1 cellular context compared by ENCODE assay signal in the genomic region with DNA sequence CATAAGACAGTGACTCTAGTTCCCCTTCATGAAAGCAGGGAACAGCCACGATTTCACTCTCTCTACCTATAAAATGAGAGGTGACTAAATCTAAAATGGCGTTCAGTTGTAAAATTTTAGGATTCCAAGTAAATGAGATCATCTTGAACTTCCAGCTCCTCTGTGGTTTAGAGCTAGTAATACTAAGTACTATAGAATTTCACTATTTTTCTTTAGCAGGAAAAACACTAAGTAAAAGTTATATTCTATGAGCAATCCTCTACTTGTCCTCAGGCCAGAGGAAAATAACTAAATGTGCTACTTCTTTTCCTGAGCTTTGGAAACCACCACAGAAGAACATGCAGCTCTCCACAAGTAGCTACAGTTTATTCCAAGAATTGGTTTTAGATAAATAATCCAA.
TF ChIP-seq lines count a peak whose summit lies in the region.

No MANE protein-coding gene starts in this region.

TF ChIP-seq in HCT116, 20 proteins besides CTCF, POLR2A, EP300 and RAD21:
- TF ChIP-seq ZFX (IDR thresholded peaks at IDR 0.05) (no peak), SIN3A (IDR thresholded peaks at IDR 0.05; ENCODE audit: low read depth) (no peak), SP1 (IDR thresholded peaks at IDR 0.05; ENCODE audit: low read depth) (no peak), EZH2phosphoT487 (IDR thresholded peaks at IDR 0.05; ENCODE audit: borderline replicate concordance) (no peak), CEBPB (IDR thresholded peaks at IDR 0.05; ENCODE audit: low read depth) (no peak), EGR1 (IDR thresholded peaks at IDR 0.05; ENCODE audit: low read depth) (no peak), SRF (IDR thresholded peaks at IDR 0.05; ENCODE audit: low read depth) (no peak), EZH2 (IDR thresholded peaks at IDR 0.05) (no peak), ZNF274 (IDR thresholded peaks at IDR 0.05; ENCODE audit: low read depth, low read length) (no peak), CBX3 (IDR thresholded peaks at IDR 0.05; ENCODE audit: low read depth) (no peak), POLR2AphosphoS5 (IDR thresholded peaks at IDR 0.05; ENCODE audit: low read depth, low read length) (no peak), JUND (IDR thresholded peaks at IDR 0.05) (no peak), TCF7L2 (IDR thresholded peaks at IDR 0.05; ENCODE audit: borderline replicate concordance, extremely low read depth, insufficient read depth, insufficient read length) (no peak), ELF1 (IDR thresholded peaks at IDR 0.05; ENCODE audit: borderline replicate concordance, low read depth) (no peak), FOSL1 (IDR thresholded peaks at IDR 0.05; ENCODE audit: low read depth) (no peak; the same call in 1 of the 2 replicates)
- TF ChIP-seq, protein P1, sequence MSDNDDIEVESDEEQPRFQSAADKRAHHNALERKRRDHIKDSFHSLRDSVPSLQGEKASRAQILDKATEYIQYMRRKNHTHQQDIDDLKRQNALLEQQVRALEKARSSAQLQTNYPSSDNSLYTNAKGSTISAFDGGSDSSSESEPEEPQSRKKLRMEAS (IDR thresholded peaks at IDR 0.05) = no peak
- TF ChIP-seq, protein P2, sequence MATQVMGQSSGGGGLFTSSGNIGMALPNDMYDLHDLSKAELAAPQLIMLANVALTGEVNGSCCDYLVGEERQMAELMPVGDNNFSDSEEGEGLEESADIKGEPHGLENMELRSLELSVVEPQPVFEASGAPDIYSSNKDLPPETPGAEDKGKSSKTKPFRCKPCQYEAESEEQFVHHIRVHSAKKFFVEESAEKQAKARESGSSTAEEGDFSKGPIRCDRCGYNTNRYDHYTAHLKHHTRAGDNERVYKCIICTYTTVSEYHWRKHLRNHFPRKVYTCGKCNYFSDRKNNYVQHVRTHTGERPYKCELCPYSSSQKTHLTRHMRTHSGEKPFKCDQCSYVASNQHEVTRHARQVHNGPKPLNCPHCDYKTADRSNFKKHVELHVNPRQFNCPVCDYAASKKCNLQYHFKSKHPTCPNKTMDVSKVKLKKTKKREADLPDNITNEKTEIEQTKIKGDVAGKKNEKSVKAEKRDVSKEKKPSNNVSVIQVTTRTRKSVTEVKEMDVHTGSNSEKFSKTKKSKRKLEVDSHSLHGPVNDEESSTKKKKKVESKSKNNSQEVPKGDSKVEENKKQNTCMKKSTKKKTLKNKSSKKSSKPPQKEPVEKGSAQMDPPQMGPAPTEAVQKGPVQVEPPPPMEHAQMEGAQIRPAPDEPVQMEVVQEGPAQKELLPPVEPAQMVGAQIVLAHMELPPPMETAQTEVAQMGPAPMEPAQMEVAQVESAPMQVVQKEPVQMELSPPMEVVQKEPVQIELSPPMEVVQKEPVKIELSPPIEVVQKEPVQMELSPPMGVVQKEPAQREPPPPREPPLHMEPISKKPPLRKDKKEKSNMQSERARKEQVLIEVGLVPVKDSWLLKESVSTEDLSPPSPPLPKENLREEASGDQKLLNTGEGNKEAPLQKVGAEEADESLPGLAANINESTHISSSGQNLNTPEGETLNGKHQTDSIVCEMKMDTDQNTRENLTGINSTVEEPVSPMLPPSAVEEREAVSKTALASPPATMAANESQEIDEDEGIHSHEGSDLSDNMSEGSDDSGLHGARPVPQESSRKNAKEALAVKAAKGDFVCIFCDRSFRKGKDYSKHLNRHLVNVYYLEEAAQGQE (IDR thresholded peaks at IDR 0.05; ENCODE audit: low read depth) = no peak
- TF ChIP-seq, protein P3, sequence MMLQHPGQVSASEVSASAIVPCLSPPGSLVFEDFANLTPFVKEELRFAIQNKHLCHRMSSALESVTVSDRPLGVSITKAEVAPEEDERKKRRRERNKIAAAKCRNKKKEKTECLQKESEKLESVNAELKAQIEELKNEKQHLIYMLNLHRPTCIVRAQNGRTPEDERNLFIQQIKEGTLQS (IDR thresholded peaks at IDR 0.05) = no peak
- TF ChIP-seq, protein P4, sequence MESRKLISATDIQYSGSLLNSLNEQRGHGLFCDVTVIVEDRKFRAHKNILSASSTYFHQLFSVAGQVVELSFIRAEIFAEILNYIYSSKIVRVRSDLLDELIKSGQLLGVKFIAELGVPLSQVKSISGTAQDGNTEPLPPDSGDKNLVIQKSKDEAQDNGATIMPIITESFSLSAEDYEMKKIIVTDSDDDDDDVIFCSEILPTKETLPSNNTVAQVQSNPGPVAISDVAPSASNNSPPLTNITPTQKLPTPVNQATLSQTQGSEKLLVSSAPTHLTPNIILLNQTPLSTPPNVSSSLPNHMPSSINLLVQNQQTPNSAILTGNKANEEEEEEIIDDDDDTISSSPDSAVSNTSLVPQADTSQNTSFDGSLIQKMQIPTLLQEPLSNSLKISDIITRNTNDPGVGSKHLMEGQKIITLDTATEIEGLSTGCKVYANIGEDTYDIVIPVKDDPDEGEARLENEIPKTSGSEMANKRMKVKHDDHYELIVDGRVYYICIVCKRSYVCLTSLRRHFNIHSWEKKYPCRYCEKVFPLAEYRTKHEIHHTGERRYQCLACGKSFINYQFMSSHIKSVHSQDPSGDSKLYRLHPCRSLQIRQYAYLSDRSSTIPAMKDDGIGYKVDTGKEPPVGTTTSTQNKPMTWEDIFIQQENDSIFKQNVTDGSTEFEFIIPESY (IDR thresholded peaks at IDR 0.05; ENCODE audit: extremely low read depth, insufficient replicate concordance, low read length) = no peak
